ENCODE assay signal across 1 cellular context in genomic region chr13:100508391-100508790, GRCh38.
A peak's percentile ranks its signal among the peaks of the same experiment; 100 is the strongest.
TF ChIP-seq lines count a peak whose summit lies in the region.

No MANE protein-coding gene starts in this region.

TF ChIP-seq in HEK293, 187 proteins besides CTCF, POLR2A, EP300 and RAD21 (continued from another document):
- TF ChIP-seq YY2 (tag by site-specific recombination; IDR thresholded peaks at IDR 0.05) (no peak), ZNF16 (tag by site-specific recombination; IDR thresholded peaks at IDR 0.05; ENCODE audit: low read depth) (no peak), ZSCAN16 (tag by site-specific recombination; IDR thresholded peaks at IDR 0.05) (no peak), ZFP41 (tag by site-specific recombination; IDR thresholded peaks at IDR 0.05; ENCODE audit: borderline replicate concordance) (no peak), ZNF558 (tag by site-specific recombination; IDR thresholded peaks at IDR 0.05) (no peak), KLF8 (tag by site-specific recombination; IDR thresholded peaks at IDR 0.05) (no peak), ZBTB1 (tag by site-specific recombination; IDR thresholded peaks at IDR 0.05) (no peak), ZNF354C (tag by site-specific recombination; IDR thresholded peaks at IDR 0.05; ENCODE audit: borderline replicate concordance, low read depth) (no peak), ZNF280C (tag by site-specific recombination; IDR thresholded peaks at IDR 0.05) (no peak), IKZF3 (tag by site-specific recombination; IDR thresholded peaks at IDR 0.05) (0 out of 2 replicates have a peak, but pooled peaks have one; percentile 41), ZNF654 (tag by site-specific recombination; IDR thresholded peaks at IDR 0.05; ENCODE audit: low read depth) (no peak), KLF17 (tag by site-specific recombination; IDR thresholded peaks at IDR 0.05) (no peak), ZNF670 (tag by site-specific recombination; IDR thresholded peaks at IDR 0.05; ENCODE audit: low read depth) (no peak), ZNF48 (tag by site-specific recombination; IDR thresholded peaks at IDR 0.05) (no peak), ZNF660 (tag by site-specific recombination; IDR thresholded peaks at IDR 0.05) (no peak), BCL11B (tag by site-specific recombination; IDR thresholded peaks at IDR 0.05; ENCODE audit: low read depth) (no peak), ZNF692 (tag by site-specific recombination; IDR thresholded peaks at IDR 0.05) (no peak), ZNF138 (tag by site-specific recombination; IDR thresholded peaks at IDR 0.05; ENCODE audit: borderline replicate concordance) (no peak), ZFP69B (tag by site-specific recombination; IDR thresholded peaks at IDR 0.05) (no peak), OSR2 (tag by site-specific recombination; IDR thresholded peaks at IDR 0.05) (peak; percentile 32; the same call in 1 of the 2 replicates)
